ENCODE assay signal across 8 cellular contexts in genomic region chr7:76049295-76049694, GRCh38. TPM values are rescaled to one million over a fixed set of nuclear protein-coding genes. Genes with fewer than 3 reads are reported as not detected.
DNase-seq lines count a peak whose midpoint lies in the region; ATAC-seq and TF ChIP-seq lines count a peak whose summit lies in the region.

No MANE protein-coding gene starts in this region.

- no peak for TF ChIP-seq CTCF in astrocyte of the spinal cord (IDR thresholded peaks at IDR 0.05; ENCODE audit: low read depth, low read length)

- peaks cover 18% of the 10 kb centered on the region for H3K4me1 ChIP-seq in ACC112 (ENCODE audit: control insufficient read depth, insufficient read depth, low read length, unreplicated experiment)
- H3K4me1 ChIP-seq in HAP-1, result peaks cover 23% of the 10 kb centered on the region
- peaks cover 15% of the 10 kb centered on the region for H3K4me1 ChIP-seq in mesodermal cell (ENCODE audit: control insufficient read depth, insufficient read depth, low read length, poor library complexity, severe bottlenecking)

- H3K36me3 ChIP-seq in ACC112 (ENCODE audit: insufficient read depth, low read length) (no peaks in the 10 kb centered on the region; the same call in 1 of the 2 replicates), HAP-1 (replicated peaks) (peaks cover 40% of the 10 kb centered on the region), mesodermal cell (ENCODE audit: control insufficient read depth, insufficient read depth, low read length) (peaks cover 34% of the 10 kb centered on the region)

- ATAC-seq in HG03342 (IDR thresholded peaks at IDR 0.05; ENCODE audit: unreplicated experiment) (no peak), HG02571 (IDR thresholded peaks at IDR 0.05; ENCODE audit: unreplicated experiment) (no peak), GM21786 (IDR thresholded peaks at IDR 0.05; ENCODE audit: unreplicated experiment) (no peak)

- peaks cover 82% of the 10 kb centered on the region for H3K79me2 ChIP-seq in ACC112 (ENCODE audit: control insufficient read depth, insufficient read depth, low read length, unreplicated experiment)

- DNase-seq in HAP-1 (ENCODE audit: low spot score in 2 of 2), result no peak
- DNase-seq in astrocyte of the spinal cord (ENCODE audit: low read depth, low spot score), result no peak
- DNase-seq in GDM1 (lab: John Stamatoyannopoulos, UW), result no peak

- H3K4me3 ChIP-seq in ACC112 (ENCODE audit: low read depth, low read length), result peak overlapping the region; percentile 98
- peak overlapping the region; percentile 70 for H3K4me3 ChIP-seq in HAP-1
- H3K4me3 ChIP-seq in astrocyte of the spinal cord (ENCODE audit: low read depth, low read length), result peak overlapping the region; percentile 73
- H3K4me3 ChIP-seq in mesodermal cell (ENCODE audit: extremely low read depth, insufficient read depth, low read length, poor library complexity, severe bottlenecking), result peak overlapping the region; percentile 99

- no peak overlapping the region for H2AFZ ChIP-seq in ACC112 (ENCODE audit: low read length, unreplicated experiment)

- H3K27me3 ChIP-seq in ACC112 (ENCODE audit: insufficient read depth, low read length), result no peaks in the 10 kb centered on the region
- H3K27me3 ChIP-seq in HAP-1 (ENCODE audit: low read depth), result no peaks in the 10 kb centered on the region

- H3K9me3 ChIP-seq in HAP-1 (no peaks in the 10 kb centered on the region), mesodermal cell (ENCODE audit: control insufficient read depth, low read length) (no peaks in the 10 kb centered on the region)

- peak overlapping the region; percentile 84 for H3K27ac ChIP-seq in ACC112 (ENCODE audit: low read depth, low read length)
- H3K27ac ChIP-seq in mesodermal cell (ENCODE audit: low read depth, low read length, severe bottlenecking), result no peak overlapping the region

- in situ Hi-C loops in HAP-1 (cut with MboI; ENCODE audit: low sequenced_read_pairs), result no loop called here
- in situ Hi-C loops in astrocyte of the spinal cord (cut with HindIII; ENCODE audit: low sequenced_read_pairs), result no loop called here

- 96 to 100% methylated on average over 4 of the region's 6 CpGs for WGBS in mesodermal cell (ENCODE audit: insufficient coverage in 2 of 2), 2 experiments

RNA-seq across cellular contexts. Expression of gene MDH2, which starts 1.4 kb away (rescaled TPM):
- polyA plus RNA-seq in mesodermal cell (2013, experiment 1 of 2), result 190 TPM
- 146 TPM for polyA plus RNA-seq in mesodermal cell (2013, experiment 2 of 2)

RNA-seq across cellular contexts. Expression of gene STYXL1, which starts 1.5 kb away (rescaled TPM):
- polyA plus RNA-seq in mesodermal cell (2013, experiment 1 of 2), result 55.1 TPM
- polyA plus RNA-seq in mesodermal cell (2013, experiment 2 of 2), result 49.5 TPM

RNA-seq across cellular contexts. Expression of gene TMEM120A, which starts 54.9 kb away (rescaled TPM):
- 38.7 TPM for polyA plus RNA-seq in mesodermal cell (2013, experiment 1 of 2)
- 35.0 TPM for polyA plus RNA-seq in mesodermal cell (2013, experiment 2 of 2)
